ENCODE assay signal across 1 cellular context in genomic region chr21:43712268-43712942, GRCh38.
TF ChIP-seq lines count a peak whose summit lies in the region.

No MANE protein-coding gene starts in this region.

TF ChIP-seq in HEK293, 187 proteins besides CTCF, POLR2A, EP300 and RAD21 (continued from another document):
- TF ChIP-seq, protein P1, sequence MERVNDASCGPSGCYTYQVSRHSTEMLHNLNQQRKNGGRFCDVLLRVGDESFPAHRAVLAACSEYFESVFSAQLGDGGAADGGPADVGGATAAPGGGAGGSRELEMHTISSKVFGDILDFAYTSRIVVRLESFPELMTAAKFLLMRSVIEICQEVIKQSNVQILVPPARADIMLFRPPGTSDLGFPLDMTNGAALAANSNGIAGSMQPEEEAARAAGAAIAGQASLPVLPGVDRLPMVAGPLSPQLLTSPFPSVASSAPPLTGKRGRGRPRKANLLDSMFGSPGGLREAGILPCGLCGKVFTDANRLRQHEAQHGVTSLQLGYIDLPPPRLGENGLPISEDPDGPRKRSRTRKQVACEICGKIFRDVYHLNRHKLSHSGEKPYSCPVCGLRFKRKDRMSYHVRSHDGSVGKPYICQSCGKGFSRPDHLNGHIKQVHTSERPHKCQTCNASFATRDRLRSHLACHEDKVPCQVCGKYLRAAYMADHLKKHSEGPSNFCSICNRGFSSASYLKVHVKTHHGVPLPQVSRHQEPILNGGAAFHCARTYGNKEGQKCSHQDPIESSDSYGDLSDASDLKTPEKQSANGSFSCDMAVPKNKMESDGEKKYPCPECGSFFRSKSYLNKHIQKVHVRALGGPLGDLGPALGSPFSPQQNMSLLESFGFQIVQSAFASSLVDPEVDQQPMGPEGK (tag by site-specific recombination; IDR thresholded peaks at IDR 0.05), result no peak
- TF ChIP-seq BCL11A (tag by site-specific recombination; IDR thresholded peaks at IDR 0.05; ENCODE audit: low read depth) (0 out of 2 replicates have a peak, but pooled peaks have one; percentile 24), ZNF600 (tag by site-specific recombination; IDR thresholded peaks at IDR 0.05) (peak; percentile 75), SALL2 (tag by site-specific recombination; IDR thresholded peaks at IDR 0.05; ENCODE audit: borderline replicate concordance) (no peak), REPIN1 (tag by site-specific recombination; IDR thresholded peaks at IDR 0.05; ENCODE audit: low read depth) (no peak), ZNF121 (tag by site-specific recombination; IDR thresholded peaks at IDR 0.05) (no peak), ZBTB20 (tag by site-specific recombination; IDR thresholded peaks at IDR 0.05) (no peak), ZNF23 (tag by site-specific recombination; IDR thresholded peaks at IDR 0.05; ENCODE audit: borderline replicate concordance) (no peak)
- TF ChIP-seq, protein P2, sequence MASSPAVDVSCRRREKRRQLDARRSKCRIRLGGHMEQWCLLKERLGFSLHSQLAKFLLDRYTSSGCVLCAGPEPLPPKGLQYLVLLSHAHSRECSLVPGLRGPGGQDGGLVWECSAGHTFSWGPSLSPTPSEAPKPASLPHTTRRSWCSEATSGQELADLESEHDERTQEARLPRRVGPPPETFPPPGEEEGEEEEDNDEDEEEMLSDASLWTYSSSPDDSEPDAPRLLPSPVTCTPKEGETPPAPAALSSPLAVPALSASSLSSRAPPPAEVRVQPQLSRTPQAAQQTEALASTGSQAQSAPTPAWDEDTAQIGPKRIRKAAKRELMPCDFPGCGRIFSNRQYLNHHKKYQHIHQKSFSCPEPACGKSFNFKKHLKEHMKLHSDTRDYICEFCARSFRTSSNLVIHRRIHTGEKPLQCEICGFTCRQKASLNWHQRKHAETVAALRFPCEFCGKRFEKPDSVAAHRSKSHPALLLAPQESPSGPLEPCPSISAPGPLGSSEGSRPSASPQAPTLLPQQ (tag by site-specific recombination; IDR thresholded peaks at IDR 0.05), result no peak
